Comparison of ENCODE assay signal across 9 cellular contexts in the genomic region with DNA sequence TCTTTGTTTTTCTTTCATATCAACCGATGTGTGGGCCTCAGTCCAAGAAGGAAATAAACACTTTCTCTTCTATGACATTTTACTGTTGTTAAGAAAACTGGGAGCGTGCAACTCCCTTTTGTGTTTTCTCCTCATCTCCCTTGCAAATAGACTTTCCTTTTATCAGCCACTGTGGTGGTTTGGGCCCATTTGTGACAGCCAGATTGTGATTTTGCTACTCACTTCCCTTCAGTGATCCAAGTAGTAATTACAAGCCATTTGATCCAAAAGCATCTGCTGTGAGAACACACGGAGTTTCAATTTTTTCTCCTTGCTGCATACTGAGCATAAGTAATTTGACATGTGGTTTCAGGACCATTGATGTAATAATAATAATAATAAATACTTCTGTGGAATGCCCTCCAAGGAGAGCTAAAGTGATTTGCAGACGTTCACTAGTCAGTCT.
DNase-seq lines count a peak whose midpoint lies in the region; ATAC-seq and TF ChIP-seq lines count a peak whose summit lies in the region.
"Had no signal": no experiment of that assay in that cellular context is flagged by ENCODE, and none has a peak within 500 bp of the region (broad histone marks: within the 10 kb centered on the region; RNA-seq: fewer than 3 reads in every experiment).

No MANE protein-coding gene starts in this region.

- peak overlapping the region; percentile 9 for H3K4me3 ChIP-seq in naive thymus-derived CD4-positive, alpha-beta T cell (ENCODE audit: low read length)

- H3K27ac ChIP-seq in naive thymus-derived CD4-positive, alpha-beta T cell (ENCODE audit: low read depth, low read length), result peak overlapping the region; percentile 34
- H3K27ac ChIP-seq: KMS-11 had no signal

- no peaks in the 10 kb centered on the region for H3K9me3 ChIP-seq in naive thymus-derived CD4-positive, alpha-beta T cell (ENCODE audit: control insufficient read depth in 2 of 3, low read length in 3 of 3)

- peak overlapping the region; percentile 95 for H3K27ac Mint-ChIP-seq in activated naive CD8-positive, alpha-beta T cell
- H3K27ac Mint-ChIP-seq in naive thymus-derived CD4-positive, alpha-beta T cell, result peak overlapping the region; percentile 6 to 92 (median 67)

- peaks cover 32% of the 10 kb centered on the region for H3K4me1 Mint-ChIP-seq in activated naive CD8-positive, alpha-beta T cell (ENCODE audit: low read depth)
- peaks cover 8 to 51% (median 22%) of the 10 kb centered on the region in 7 donors for H3K4me1 Mint-ChIP-seq in naive thymus-derived CD4-positive, alpha-beta T cell

- POLR2A ChIA-PET in naive thymus-derived CD4-positive, alpha-beta T cell (lab: Charles Lee), result interaction anchor here (0.5 kb wide), 1 partner anchor 27 kb away, joined by 3 read pairs; no protein-coding TSS in a partner anchor

- peaks cover 8 to 18% of the 10 kb centered on the region in 2 donors for H3K4me1 ChIP-seq in naive thymus-derived CD4-positive, alpha-beta T cell (ENCODE audit: control insufficient read depth in 2 of 2, insufficient read depth in 2 of 2, low read length in 2 of 2)

- ATAC-seq in GM19023 (IDR thresholded peaks at IDR 0.05; ENCODE audit: unreplicated experiment), result peak; percentile 2
- ATAC-seq in HG03097 (IDR thresholded peaks at IDR 0.05; ENCODE audit: low FRiP score, unreplicated experiment), result peak; percentile 6
- ATAC-seq in naive thymus-derived CD4-positive, alpha-beta T cell, result no peak
- ATAC-seq in GM21447 (IDR thresholded peaks at IDR 0.05; ENCODE audit: unreplicated experiment), result no peak
- ATAC-seq in HG03442 (IDR thresholded peaks at IDR 0.05; ENCODE audit: unreplicated experiment), result no peak

- peak overlapping the region; percentile 44 for H3K4me3 Mint-ChIP-seq in activated naive CD8-positive, alpha-beta T cell
- H3K4me3 Mint-ChIP-seq in naive thymus-derived CD4-positive, alpha-beta T cell, result peak overlapping the region in 8 of 10 donors; percentile 1 to 72 (median 32)

- no peaks in the 10 kb centered on the region for H3K9me3 Mint-ChIP-seq in activated naive CD8-positive, alpha-beta T cell (ENCODE audit: low read depth)
- H3K9me3 Mint-ChIP-seq in naive thymus-derived CD4-positive, alpha-beta T cell, result no peaks in the 10 kb centered on the region

- H3K36me3 ChIP-seq in naive thymus-derived CD4-positive, alpha-beta T cell (ENCODE audit: control insufficient read depth in 2 of 3, insufficient read depth in 3 of 3, low read length in 3 of 3), result no peaks in the 10 kb centered on the region

- no peaks in the 10 kb centered on the region for H3K27me3 ChIP-seq in naive thymus-derived CD4-positive, alpha-beta T cell (ENCODE audit: control insufficient read depth in 2 of 2, insufficient read depth in 2 of 2, low read length in 2 of 2)

- DNase-seq in naive thymus-derived CD4-positive, alpha-beta T cell, result no peak
- no peak for DNase-seq in GM20000 (ENCODE audit: low spot score)
- no peak for DNase-seq in ACHN

- H3K36me3 Mint-ChIP-seq in activated naive CD8-positive, alpha-beta T cell, result no peaks in the 10 kb centered on the region
- peaks cover 0 to 9% (median 0%) of the 10 kb centered on the region in 5 donors for H3K36me3 Mint-ChIP-seq in naive thymus-derived CD4-positive, alpha-beta T cell

- no peak for TF ChIP-seq CTCF in GM20000 (IDR thresholded peaks at IDR 0.05; ENCODE audit: extremely low read depth, missing control alignments)

- in situ Hi-C loops in ACHN (cut with HindIII; ENCODE audit: low pct_ligation_motif_present, low pct_unique_long_range_greater_than_20kb, low sequenced_read_pairs), result no loop called here

- no peaks in the 10 kb centered on the region for H3K27me3 Mint-ChIP-seq in activated naive CD8-positive, alpha-beta T cell
- no peaks in the 10 kb centered on the region for H3K27me3 Mint-ChIP-seq in naive thymus-derived CD4-positive, alpha-beta T cell

- intact Hi-C loops in naive thymus-derived CD4-positive, alpha-beta T cell (cut with micrococcal nuclease), result loop anchor here (1.0 to 5.0 kb wide), 10 partner anchors 17 to 1605 kb away; partner anchors contain the start of genes ARID1B (in 1 of the 2), SCAF8 (in 1 of the 2), TFB1M (in 1 of the 2) and TIAM2 (in 1 of the 2)

- CTCF ChIA-PET in naive thymus-derived CD4-positive, alpha-beta T cell (lab: Charles Lee), result interaction anchor here (0.6 to 4.1 kb wide), 2 partner anchors 242 to 497 kb away, joined by 3 to 18 read pairs; no protein-coding TSS in a partner anchor

Comparison
In these comparisons a context has a peak if more than half of its experiments do, and no peak if none do; other contexts are left out.
1. ATAC-seq: peak in GM19023 (single experiment) and HG03097 (single experiment); none in naive thymus-derived CD4-positive, alpha-beta T cell (single experiment), GM21447 (single experiment) and HG03442 (single experiment).